In the genomic region with DNA sequence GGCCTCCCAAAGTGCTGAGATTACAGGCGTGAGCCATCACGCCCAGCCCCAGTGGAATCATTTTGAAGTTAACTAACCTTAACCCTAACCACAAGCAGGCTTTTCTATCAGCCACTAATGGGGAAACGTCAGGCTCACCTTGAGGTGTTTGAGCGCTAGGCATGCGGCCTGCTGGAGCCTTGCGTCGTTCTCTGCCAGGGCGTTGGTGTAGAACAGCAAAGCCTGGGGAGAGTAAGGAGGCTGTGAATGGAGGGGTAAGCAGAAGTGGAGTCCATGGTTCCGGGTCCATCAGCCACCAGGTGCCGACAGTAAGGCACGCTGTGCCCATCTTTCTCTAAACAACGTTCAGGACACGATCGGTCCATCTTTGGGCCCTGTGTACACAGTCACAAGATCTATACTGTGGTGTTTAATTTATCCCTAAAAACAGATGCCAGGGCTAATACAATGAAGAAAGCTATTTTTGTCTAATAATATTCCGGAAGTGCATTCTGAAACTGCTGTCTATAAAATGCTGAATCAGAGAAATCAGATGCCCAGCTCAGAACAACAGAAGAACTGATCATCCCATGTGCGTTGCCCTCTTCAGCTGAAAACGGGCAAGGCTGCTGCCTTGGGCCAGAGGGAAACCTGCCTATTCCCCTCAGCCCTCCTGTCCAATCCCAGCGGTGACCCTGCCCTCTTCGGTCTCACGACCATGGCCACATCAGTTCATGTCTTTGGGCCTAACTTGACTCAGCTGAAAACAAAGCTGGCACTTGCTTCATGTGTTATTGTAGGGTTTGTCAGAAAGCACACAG, we compare ENCODE assay signal across 20 cellular contexts.
"Had no signal": no experiment of that assay in that cellular context is flagged by ENCODE, and none has a peak within 500 bp of the region (broad histone marks: within the 10 kb centered on the region; RNA-seq: fewer than 3 reads in every experiment).

No MANE protein-coding gene starts in this region.

- H3K4me1 Mint-ChIP-seq: neural progenitor cell had no signal

- H3K27ac ChIP-seq: cardiac muscle cell, coronary artery, neural progenitor cell, ovary, transverse colon, vagina had no signal

- DNase-seq: activated B cell treated with CpG ODN at 0.5 μM for 24 hours; activated CD4-positive, alpha-beta T cell treated with anti-CD3 and anti-CD28 coated beads for 48 hours; activated CD8-positive, alpha-beta T cell treated with anti-CD3 and anti-CD28 coated beads for 36 hours; activated gamma-delta T cell treated with Interleukin-2 at 50 U/mL for 16 hours; activated T-cell treated with anti-CD3 and anti-CD28 coated beads, Interleukin-2, amount 50 U/mL, for 48 hours; effector CD4-positive, alpha-beta T cell; foreskin fibroblast; head of caudate nucleus; left colon; naive B cell; ovary; stimulated activated CD4-positive, alpha-beta T cell treated with anti-CD3 and anti-CD28 coated beads, Interleukin-12 subunit alpha, Interleukin-12 subunit beta, amount 100 ng/mL, for 4 hours; stimulated activated CD4-positive, alpha-beta T cell treated with anti-CD3 and anti-CD28 coated beads, Interleukin-2, amount 100 ng/mL, for 24 hours; transverse colon had no signal

- H3K27ac Mint-ChIP-seq: activated B cell treated with CpG ODN at 0.5 μM for 24 hours; activated CD8-positive, alpha-beta T cell treated with anti-CD3 and anti-CD28 coated beads for 36 hours; neural progenitor cell; T-helper 1 cell treated with Interleukin-12 subunit alpha and Interleukin-12 subunit beta and Interleukin-4 antibody, amounts not matched to agents 30 μg/mL and 1 μg/mL, for 36 hours had no signal

- H3K36me3 Mint-ChIP-seq: naive B cell had no signal

- H3K9me3 ChIP-seq: ovary, transverse colon, vagina had no signal

- H3K27me3 ChIP-seq: cardiac muscle cell, neural progenitor cell, ovary, transverse colon, vagina had no signal

- H3K36me3 ChIP-seq: cardiac muscle cell, neural progenitor cell, ovary had no signal

- ATAC-seq: activated CD8-positive, alpha-beta T cell treated with anti-CD3 and anti-CD28 coated beads for 36 hours; left colon; SK-N-SH treated with all-trans-retinoic acid at 6 μM for 48 hours had no signal

- H3K4me3 ChIP-seq: cardiac muscle cell, coronary artery, neural progenitor cell, ovary, transverse colon, vagina had no signal

- H3K9me3 Mint-ChIP-seq: activated B cell treated with CpG ODN at 0.5 μM for 24 hours; activated CD8-positive, alpha-beta T cell treated with anti-CD3 and anti-CD28 coated beads for 36 hours; neural progenitor cell; T-helper 1 cell treated with Interleukin-12 subunit alpha and Interleukin-12 subunit beta and Interleukin-4 antibody, amounts not matched to agents 30 μg/mL and 1 μg/mL, for 36 hours had no signal

- H3K27me3 Mint-ChIP-seq: activated B cell treated with CpG ODN at 0.5 μM for 24 hours; activated CD8-positive, alpha-beta T cell treated with anti-CD3 and anti-CD28 coated beads for 36 hours; naive B cell had no signal

- H3K4me3 Mint-ChIP-seq: activated B cell treated with CpG ODN at 0.5 μM for 24 hours; activated CD8-positive, alpha-beta T cell treated with anti-CD3 and anti-CD28 coated beads for 36 hours; naive B cell; neural progenitor cell; T-helper 1 cell treated with Interleukin-12 subunit alpha and Interleukin-12 subunit beta and Interleukin-4 antibody, amounts not matched to agents 30 μg/mL and 1 μg/mL, for 36 hours had no signal
